In genomic region chr1:59083946-59084865, GRCh38 we compare ENCODE assay signal across 10 cellular contexts.
DNase-seq lines count a peak whose midpoint lies in the region; ATAC-seq and TF ChIP-seq lines count a peak whose summit lies in the region.
"Had no signal": no experiment of that assay in that cellular context is flagged by ENCODE, and none has a peak within 500 bp of the region (broad histone marks: within the 10 kb centered on the region; RNA-seq: fewer than 3 reads in every experiment).

No MANE protein-coding gene starts in this region.

- no peaks in the 10 kb centered on the region for H3K9me3 Mint-ChIP-seq in activated T-cell treated with anti-CD3 and anti-CD28 coated beads, Interleukin-2, amount 50 U/mL, for 24 hours
- H3K9me3 Mint-ChIP-seq in activated T-helper 2 cell treated with anti-CD3 and anti-CD28 coated beads, Interferon-gamma antibody, Interleukin-2, Interleukin-4, amounts not matched to agents 10 μg/mL and 5 μg/mL and 100 μg/mL, durations not matched to agents 14 hours and 24 hours and 36 hours: no peaks in the 10 kb centered on the region

- no peak for ATAC-seq in HG02973 (IDR thresholded peaks at IDR 0.05; ENCODE audit: unreplicated experiment)

- intact Hi-C loops in activated T-helper 2 cell treated with anti-CD3 and anti-CD28 coated beads, Interferon-gamma antibody, Interleukin-2, Interleukin-4, amounts not matched to agents 10 μg/mL and 5 μg/mL and 100 μg/mL, durations not matched to agents 14 hours and 24 hours and 36 hours (cut with micrococcal nuclease): no loop called here
- intact Hi-C loops in stomach (cut with DNase I; ENCODE audit: low total_unique reads): no loop called here

- H3K4me3 ChIP-seq in stomach: no peak overlapping the region

- peaks cover 25% of the 10 kb centered on the region for H3K4me1 Mint-ChIP-seq in activated T-cell treated with anti-CD3 and anti-CD28 coated beads, Interleukin-2, amount 50 U/mL, for 24 hours (ENCODE audit: low read depth)
- H3K4me1 Mint-ChIP-seq in activated T-helper 2 cell treated with anti-CD3 and anti-CD28 coated beads, Interferon-gamma antibody, Interleukin-2, Interleukin-4, amounts not matched to agents 10 μg/mL and 5 μg/mL and 100 μg/mL, durations not matched to agents 14 hours and 24 hours and 36 hours (ENCODE audit: low read depth): peaks cover 21% of the 10 kb centered on the region

- H3K27me3 ChIP-seq in stomach: no peaks in the 10 kb centered on the region
- H3K27me3 ChIP-seq: BE2C had no signal

- H3K9me3 ChIP-seq in stomach: peaks cover 0 to 6% (median 2%) of the 10 kb centered on the region in 4 donors
- H3K9me3 ChIP-seq: BE2C had no signal

- TF ChIP-seq POLR2A in stomach (IDR thresholded peaks at IDR 0.05): no peak

- no peak for TF ChIP-seq CTCF in stomach (IDR thresholded peaks at IDR 0.05)

- H3K27ac ChIP-seq in stomach: peak overlapping the region in 3 of 5 donors; percentile 15 to 58 (median 42)

- no peak for TF ChIP-seq EP300 in stomach (IDR thresholded peaks at IDR 0.05)

- H3K27me3 Mint-ChIP-seq in activated T-cell treated with anti-CD3 and anti-CD28 coated beads, Interleukin-2, amount 50 U/mL, for 24 hours: no peaks in the 10 kb centered on the region
- H3K27me3 Mint-ChIP-seq in activated T-helper 2 cell treated with anti-CD3 and anti-CD28 coated beads, Interferon-gamma antibody, Interleukin-2, Interleukin-4, amounts not matched to agents 10 μg/mL and 5 μg/mL and 100 μg/mL, durations not matched to agents 14 hours and 24 hours and 36 hours (ENCODE audit: low read depth): no peaks in the 10 kb centered on the region

- H3K36me3 Mint-ChIP-seq in activated T-cell treated with anti-CD3 and anti-CD28 coated beads, Interleukin-2, amount 50 U/mL, for 24 hours (ENCODE audit: low read depth): no peaks in the 10 kb centered on the region
- H3K36me3 Mint-ChIP-seq in activated T-helper 2 cell treated with anti-CD3 and anti-CD28 coated beads, Interferon-gamma antibody, Interleukin-2, Interleukin-4, amounts not matched to agents 10 μg/mL and 5 μg/mL and 100 μg/mL, durations not matched to agents 14 hours and 24 hours and 36 hours (ENCODE audit: low read depth): no peaks in the 10 kb centered on the region

- peaks cover 6 to 28% (median 13%) of the 10 kb centered on the region in 4 donors for H3K4me1 ChIP-seq in stomach
- H3K4me1 ChIP-seq: BE2C had no signal

- no peak for DNase-seq in activated T-cell treated with anti-CD3 and anti-CD28 coated beads, Interleukin-2, amount 50 U/mL, for 24 hours
- DNase-seq in activated T-cell treated with anti-CD3 and anti-CD28 coated beads for 4 hours (no peak), iPS-NIHi11 (ENCODE audit: low spot score) (peak; percentile 39), stomach (no peak), D341Med (ENCODE audit: low spot score) (no peak), NCI-H1092 (lab: John Stamatoyannopoulos, UW) (no peak)
- DNase-seq in activated T-helper 2 cell treated with anti-CD3 and anti-CD28 coated beads, Interferon-gamma antibody, Interleukin-2, Interleukin-4, amounts not matched to agents 10 μg/mL and 5 μg/mL and 100 μg/mL, durations not matched to agents 14 hours and 24 hours and 36 hours (ENCODE audit: low spot score): no peak
- DNase-seq: BE2C, NCI-H524 treated with DMSO at 0.1 percent for 48 hours had no signal

- H3K27ac Mint-ChIP-seq in activated T-cell treated with anti-CD3 and anti-CD28 coated beads, Interleukin-2, amount 50 U/mL, for 24 hours: peak overlapping the region; percentile 58
- H3K27ac Mint-ChIP-seq in activated T-helper 2 cell treated with anti-CD3 and anti-CD28 coated beads, Interferon-gamma antibody, Interleukin-2, Interleukin-4, amounts not matched to agents 10 μg/mL and 5 μg/mL and 100 μg/mL, durations not matched to agents 14 hours and 24 hours and 36 hours: peak overlapping the region; percentile 48

- H3K4me3 Mint-ChIP-seq in activated T-cell treated with anti-CD3 and anti-CD28 coated beads, Interleukin-2, amount 50 U/mL, for 24 hours: no peak overlapping the region
- no peak overlapping the region for H3K4me3 Mint-ChIP-seq in activated T-helper 2 cell treated with anti-CD3 and anti-CD28 coated beads, Interferon-gamma antibody, Interleukin-2, Interleukin-4, amounts not matched to agents 10 μg/mL and 5 μg/mL and 100 μg/mL, durations not matched to agents 14 hours and 24 hours and 36 hours (ENCODE audit: low read depth)

- 29 to 48% (median 40%) methylated on average over 9 of the region's 9 CpGs for WGBS in stomach, 5 donors

- no peaks in the 10 kb centered on the region for H3K36me3 ChIP-seq in stomach
- H3K36me3 ChIP-seq: BE2C had no signal
